ENCODE assay signal across 18 cellular contexts in the genomic region with DNA sequence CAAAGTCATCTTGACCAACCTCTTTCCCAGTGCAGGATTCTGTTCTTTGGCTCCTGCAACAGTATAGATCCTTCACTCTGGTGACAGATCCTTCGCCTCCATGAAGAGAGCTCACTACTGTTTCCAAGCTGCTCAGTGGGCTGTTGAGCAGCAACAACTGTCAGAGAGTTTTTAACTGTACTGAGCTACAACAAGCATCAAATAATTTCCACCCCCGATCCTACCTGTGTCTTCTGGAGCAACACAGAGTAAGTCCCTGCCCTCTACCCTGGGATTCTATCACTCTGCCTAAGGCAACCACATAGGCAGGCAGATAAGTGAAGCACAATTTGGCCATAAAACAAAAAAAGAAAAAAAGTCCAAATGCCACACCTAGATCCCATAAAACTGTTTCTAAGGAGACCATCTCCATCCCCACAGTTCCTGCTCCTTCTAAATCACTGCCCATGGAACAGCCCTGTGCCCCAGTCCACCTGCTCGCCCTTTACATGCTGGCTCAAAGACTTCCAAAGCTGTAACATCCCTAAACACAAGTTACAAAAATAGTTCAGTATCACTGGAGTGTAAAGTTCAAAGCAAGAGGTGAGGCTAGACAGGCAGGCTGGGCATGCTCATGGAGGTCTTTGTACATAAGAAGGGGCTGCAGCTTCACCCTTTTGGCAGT. TPM values are rescaled to one million over a fixed set of nuclear protein-coding genes. Genes with fewer than 3 reads are reported as not detected.
DNase-seq lines count a peak whose midpoint lies in the region; ATAC-seq, FAIRE-seq and TF ChIP-seq lines count a peak whose summit lies in the region.
"Had no signal": no experiment of that assay in that cellular context is flagged by ENCODE, and none has a peak within 500 bp of the region (broad histone marks: within the 10 kb centered on the region; RNA-seq: fewer than 3 reads in every experiment).

No MANE protein-coding gene starts in this region.

- in situ Hi-C loops in K562 (cut with MboI) = no loop called here

- H3K4me1 Mint-ChIP-seq in stimulated activated memory B cell treated with anti-CD40 and anti-IgM and Interleukin-4, amounts not matched to agents 10 μg/mL and 1 μg/mL and 100 μg/mL, for 72 hours = peaks cover 43% of the 10 kb centered on the region

- intact Hi-C loops in K562 (cut with micrococcal nuclease) = no loop called here

- H3K27me3 Mint-ChIP-seq in stimulated activated memory B cell treated with anti-CD40 and anti-IgM and Interleukin-4, amounts not matched to agents 10 μg/mL and 1 μg/mL and 100 μg/mL, for 72 hours = no peaks in the 10 kb centered on the region

- H3K4me3 Mint-ChIP-seq in stimulated activated memory B cell treated with anti-CD40 and anti-IgM and Interleukin-4, amounts not matched to agents 10 μg/mL and 1 μg/mL and 100 μg/mL, for 72 hours = no peak overlapping the region
- H3K4me3 Mint-ChIP-seq: CD8-positive, alpha-beta T cell had no signal

- WGBS in K562 (ENCODE audit: insufficient coverage, low coverage, missing lambda C conversion rate) = 97% methylated on average over 3 of the region's 3 CpGs

- H3K4me2 ChIP-seq in Karpas-422 (ENCODE audit: low read depth, low read length, poor library complexity, severe bottlenecking) = no peak overlapping the region
- H3K4me2 ChIP-seq in K562 (ENCODE audit: insufficient read depth, low read length) = no peak overlapping the region

- H3K27ac Mint-ChIP-seq in stimulated activated memory B cell treated with anti-CD40 and anti-IgM and Interleukin-4, amounts not matched to agents 10 μg/mL and 1 μg/mL and 100 μg/mL, for 72 hours = peak overlapping the region; percentile 39
- H3K27ac Mint-ChIP-seq: CD8-positive, alpha-beta T cell had no signal

- POLR2A ChIA-PET in K562 (lab: Yijun Ruan, JAX) = interaction anchor here (1.7 kb wide), 1 partner anchor 8 kb away, joined by 5 read pairs; no protein-coding TSS in a partner anchor
- POLR2A ChIA-PET in GM10248 (lab: Yijun Ruan, JAX) = no interaction called here

- no peaks in the 10 kb centered on the region for H3K9me1 ChIP-seq in K562 (ENCODE audit: control insufficient read depth, insufficient read depth, low read length)

- no peak overlapping the region for H3K9ac ChIP-seq in Karpas-422 (ENCODE audit: low read length)
- no peak overlapping the region for H3K9ac ChIP-seq in K562 (ENCODE audit: insufficient read depth in 1 of 2, low read depth in 2 of 2, low read length in 2 of 2)

- H3K9me2 ChIP-seq in Karpas-422 (replicated peaks; ENCODE audit: insufficient read depth, low read length) = no peaks in the 10 kb centered on the region

- ATAC-seq in K562 = no peak
- peak; percentile 14 for ATAC-seq in left lobe of liver
- ATAC-seq in stimulated activated memory B cell treated with anti-CD40 and anti-IgM and Interleukin-4, amounts not matched to agents 10 μg/mL and 1 μg/mL and 100 μg/mL, for 72 hours = no peak
- no peak for ATAC-seq in GM21737 (IDR thresholded peaks at IDR 0.05; ENCODE audit: unreplicated experiment)
- ATAC-seq: CD8-positive, alpha-beta T cell had no signal

- H4K20me1 ChIP-seq in Karpas-422 (ENCODE audit: insufficient read depth, low read depth, low read length) (no peaks in the 10 kb centered on the region), K562 (replicated peaks; ENCODE audit: control insufficient read depth, insufficient read depth, low read length) (no peaks in the 10 kb centered on the region)

- no peak for TF ChIP-seq EP300 in K562 (IDR thresholded peaks at IDR 0.05; ENCODE audit: low read length)

- peaks cover 25% of the 10 kb centered on the region for H3K36me3 Mint-ChIP-seq in stimulated activated memory B cell treated with anti-CD40 and anti-IgM and Interleukin-4, amounts not matched to agents 10 μg/mL and 1 μg/mL and 100 μg/mL, for 72 hours

- no peak for TF ChIP-seq RAD21 in K562 (CRISPR knock-in tag; conservative IDR thresholded peaks at IDR 0.05 in 1 of 2, IDR thresholded peaks at IDR 0.05 in 1 of 2)

- H3K4me3 ChIP-seq in Karpas-422 (ENCODE audit: low read length) = no peak overlapping the region
- no peak overlapping the region for H3K4me3 ChIP-seq in K562

- H3K27ac ChIP-seq in Karpas-422 (ENCODE audit: low read length) = peak overlapping the region; percentile 62; the same call in 1 of the 2 replicates
- H3K27ac ChIP-seq in K562 (ENCODE audit: extremely low read depth, low read depth, low read length) = no peak overlapping the region

- no peak overlapping the region for H2AFZ ChIP-seq in Karpas-422 (ENCODE audit: low read length)
- H2AFZ ChIP-seq in K562 (ENCODE audit: low read depth, low read length) = no peak overlapping the region

- CTCF ChIA-PET in K562 (lab: Yijun Ruan, JAX; ENCODE audit: low intra/inter-chr PET ratio) = no interaction called here
- CTCF ChIA-PET in GM10248 (lab: Yijun Ruan, JAX) = interaction anchor here (0.6 to 1.3 kb wide), 5 partner anchors 9 to 91 kb away, joined by 3 to 6 read pairs (median 4); no protein-coding TSS in a partner anchor

- H3K9me3 Mint-ChIP-seq in stimulated activated memory B cell treated with anti-CD40 and anti-IgM and Interleukin-4, amounts not matched to agents 10 μg/mL and 1 μg/mL and 100 μg/mL, for 72 hours = no peaks in the 10 kb centered on the region
- H3K9me3 Mint-ChIP-seq: CD8-positive, alpha-beta T cell had no signal

- FAIRE-seq in K562 (lab: Jason Lieb, UNC) = no peak
- FAIRE-seq: D721Med, HTR-8/SVneo had no signal

- H3K4me1 ChIP-seq in Karpas-422 (ENCODE audit: low read length) (peaks cover 39% of the 10 kb centered on the region), K562 (replicated peaks in 1 of 2; ENCODE audit: control insufficient read depth in 2 of 2, insufficient read depth in 2 of 2, low read length in 2 of 2) (peaks cover 0 to 8% of the 10 kb centered on the region in 2 experiments; a peak in 2 of 5 replicates)
- H3K4me1 ChIP-seq: BE2C had no signal

- no peaks in the 10 kb centered on the region for H3K9me3 ChIP-seq in Karpas-422 (ENCODE audit: low read length)
- H3K9me3 ChIP-seq in K562 (replicated peaks; ENCODE audit: control insufficient read depth, insufficient read depth, low read depth, low read length) = no peaks in the 10 kb centered on the region
- H3K9me3 ChIP-seq: BE2C had no signal

- TF ChIP-seq POLR2A in K562 (conservative IDR thresholded peaks at IDR 0.05) = no peak

- no TSS peak for BruUV-seq in K562 (replicated peaks; lab: Mats Ljungman, UMichigan)

- H3K36me3 ChIP-seq in Karpas-422 (ENCODE audit: insufficient read depth, low read length) (peaks cover 15% of the 10 kb centered on the region; the same call in 1 of the 2 replicates), K562 (ENCODE audit: control insufficient read depth, insufficient read depth, low read length) (peaks cover 31% of the 10 kb centered on the region; the same call in 2 of the 3 replicates)

- TF ChIP-seq CTCF in K562 (IDR thresholded peaks at IDR 0.05 in 2 of 3, conservative IDR thresholded peaks at IDR 0.05 in 1 of 3; ENCODE audit: insufficient read depth in 2 of 3, low read depth in 1 of 3, low read length in 3 of 3) (no peak), GM10248 (IDR thresholded peaks at IDR 0.05; ENCODE audit: control extremely low read depth, extremely low read depth, low read depth, missing control alignments) (no peak)

- H3K27me3 ChIP-seq in Karpas-422 (ENCODE audit: low read length) = no peaks in the 10 kb centered on the region
- H3K27me3 ChIP-seq in K562 (ENCODE audit: control insufficient read depth in 2 of 2, insufficient read depth in 2 of 2, low read length in 2 of 2) = no peaks in the 10 kb centered on the region
- H3K27me3 ChIP-seq: BE2C had no signal

- DNase-seq in Karpas-422 (no peak), K562 (ENCODE audit: extremely low read depth in 1 of 4, low spot score in 3 of 4) (no peak), left lobe of liver (ENCODE audit: low spot score) (no peak), GM10248 (ENCODE audit: extremely low spot score) (no peak), foreskin melanocyte (no peak)
- DNase-seq: BE2C; CD8-positive, alpha-beta T cell; DND-41; GDM1; NCI-H1092; NCI-H1694; NCI-H446; NCI-H748 treated with DMSO at 0.1 percent for 48 hours; SHP77 treated with DMSO at 0.1 percent for 48 hours had no signal

- H3K79me2 ChIP-seq in Karpas-422 (ENCODE audit: low read length) (0 out of 2 replicates have a peak, but pooled peaks cover 3% of the 10 kb centered on the region), K562 (ENCODE audit: control insufficient read depth, insufficient read depth, low read length) (no peaks in the 10 kb centered on the region)

RNA-seq across cellular contexts. Expression of a gene that starts 37.8 kb away (rescaled TPM):
- total RNA-seq in Karpas-422 (2014; rRNA removed; shearing (Covaris generic); ENCODE audit: low replicate concordance) = 0.58 TPM in 1 of 2 replicates, not detected in the other
- total RNA-seq in K562 (2011; cell fraction: chromatin; rRNA removed; ENCODE audit: low replicate concordance) = 2.9 and 3.1 TPM in 2 replicates
- 1.2 and 1.8 TPM in 2 replicates for total RNA-seq in K562 (2011; cell fraction: nucleolus; rRNA removed)
- total RNA-seq in K562 (2011; cell fraction: nucleoplasm; rRNA removed) = 1.5 and 2.5 TPM in 2 replicates
- total RNA-seq in K562 (2014; rRNA removed) = 1.0 and 1.8 TPM in 2 replicates
- total RNA-seq in K562 (2014; rRNA removed; fragmentation: Illumina TruSeq; extraction: Trizol) = 1.1 and 1.3 TPM in 2 replicates
- 2.5 and 2.6 TPM in 2 replicates for total RNA-seq in K562 (2015; rRNA removed; fragmentation: Illumina TruSeq; extraction: Trizol)
- 4.8 and 5.7 TPM in 2 replicates for total RNA-seq in K562 (2021)
- polyA plus RNA-seq in K562 (2011; rRNA removed) = 0.43 and 2.0 TPM in 2 replicates
- polyA plus RNA-seq in K562 (2011; cell fraction: cytosol; rRNA removed) = 0.63 and 1.5 TPM in 2 replicates
- 3.6 and 6.0 TPM in 2 replicates for polyA plus RNA-seq in K562 (2011; cell fraction: nucleus; rRNA removed)
- 6.6 and 17.5 TPM in 2 replicates for polyA plus RNA-seq in K562 (2012)
- polyA plus RNA-seq in K562 (2014; fragmentation: Illumina TruSeq; extraction: Trizol) = 4.0 and 4.2 TPM in 2 replicates
- polyA plus RNA-seq in K562 (2014; fragmentation: Nextera tagmentation; extraction: Ambion mirVana) = under 1 TPM; 0.23 to 0.27 TPM
- 4.7 and 8.9 TPM in 2 replicates for polyA plus RNA-seq in K562 (2014; rRNA removed)
- polyA minus RNA-seq in K562 (2011; rRNA and poly(A)+ RNA removed) = 0.30 and 0.67 TPM in 2 replicates
- polyA minus RNA-seq in K562 (2011; cell fraction: cytosol; rRNA and poly(A)+ RNA removed) = 0.95 and 3.6 TPM in 2 replicates
- 0.67 and 0.78 TPM in 2 replicates for polyA minus RNA-seq in K562 (2011; cell fraction: nucleus; rRNA and poly(A)+ RNA removed)
- total RNA-seq in left lobe of liver = 383 TPM

RNA-seq across cellular contexts. Expression of a gene that starts 41.3 kb away (rescaled TPM):
- total RNA-seq in Karpas-422 (2014; rRNA removed; shearing (Covaris generic); ENCODE audit: low replicate concordance) = 29.3 and 40.7 TPM in 2 replicates
- 78.3 and 139 TPM in 2 replicates for total RNA-seq in K562 (2011; cell fraction: chromatin; rRNA removed; ENCODE audit: low replicate concordance)
- total RNA-seq in K562 (2011; cell fraction: nucleolus; rRNA removed) = 52.0 and 53.4 TPM in 2 replicates
- 80.6 and 127 TPM in 2 replicates for total RNA-seq in K562 (2011; cell fraction: nucleoplasm; rRNA removed)
- total RNA-seq in K562 (2014; rRNA removed) = 18.7 and 39.5 TPM in 2 replicates
- total RNA-seq in K562 (2014; rRNA removed; fragmentation: Illumina TruSeq; extraction: Trizol) = 54.1 and 60.8 TPM in 2 replicates
- 47.2 and 50.0 TPM in 2 replicates for total RNA-seq in K562 (2015; rRNA removed; fragmentation: Illumina TruSeq; extraction: Trizol)
- total RNA-seq in K562 (2021) = 25.0 and 25.8 TPM in 2 replicates
- 23.4 and 37.4 TPM in 2 replicates for polyA plus RNA-seq in K562 (2011; rRNA removed)
- polyA plus RNA-seq in K562 (2011; cell fraction: cytosol; rRNA removed) = 15.5 and 20.6 TPM in 2 replicates
- polyA plus RNA-seq in K562 (2011; cell fraction: nucleus; rRNA removed) = 14.4 TPM in 2 replicates
- 19.0 and 30.0 TPM in 2 replicates for polyA plus RNA-seq in K562 (2012)
- polyA plus RNA-seq in K562 (2014; fragmentation: Illumina TruSeq; extraction: Trizol) = 31.0 and 34.4 TPM in 2 replicates
- 10 to 100 TPM; 16.4 to 20.1 TPM for polyA plus RNA-seq in K562 (2014; fragmentation: Nextera tagmentation; extraction: Ambion mirVana)
- 26.7 and 49.4 TPM in 2 replicates for polyA plus RNA-seq in K562 (2014; rRNA removed)
- 68.2 and 79.0 TPM in 2 replicates for polyA minus RNA-seq in K562 (2011; rRNA and poly(A)+ RNA removed)
- 10.6 and 28.6 TPM in 2 replicates for polyA minus RNA-seq in K562 (2011; cell fraction: cytosol; rRNA and poly(A)+ RNA removed)
- polyA minus RNA-seq in K562 (2011; cell fraction: nucleus; rRNA and poly(A)+ RNA removed) = 19.5 and 28.7 TPM in 2 replicates
- 26.4 TPM for total RNA-seq in left lobe of liver

Comparison
In these comparisons a context has a peak if more than half of its experiments do, and no peak if none do; other contexts are left out.
1. RNA of a gene that starts 37.8 kb away (total RNA-seq): 383 TPM in left lobe of liver (single experiment); 1.0 to 5.7 TPM in K562 and 0.58 TPM in Karpas-422; every median in the first group is over 10 times any median in the second.